9 cellular contexts compared by ENCODE assay signal in genomic region chr2:109322111-109322510, GRCh38.
DNase-seq lines count a peak whose midpoint lies in the region; ATAC-seq lines count a peak whose summit lies in the region.
"Had no signal": no experiment of that assay in that cellular context is flagged by ENCODE, and none has a peak within 500 bp of the region (broad histone marks: within the 10 kb centered on the region; RNA-seq: fewer than 3 reads in every experiment).

No MANE protein-coding gene starts in this region.

- H3K4me3 ChIP-seq in GM23248 (peak overlapping the region; percentile 13; the same call in 1 of the 2 replicates), skin epidermis (no peak overlapping the region)

- H3K4me1 Mint-ChIP-seq in naive thymus-derived CD8-positive, alpha-beta T cell = peaks cover 27 to 62% (median 40%) of the 10 kb centered on the region in 4 donors

- WGBS in GM23248 (ENCODE audit: low coverage in 1 of 2, low lambda C conversion rate in 2 of 2, missing lambda C conversion rate in 2 of 2), 2 experiments = 4 to 6% methylated on average over 6 of the region's 6 CpGs

- H3K4me1 ChIP-seq in GM23248 (ENCODE audit: insufficient read depth) = peaks cover 61% of the 10 kb centered on the region

- H4K20me1 ChIP-seq in GM23248 (ENCODE audit: insufficient read depth) = no peaks in the 10 kb centered on the region

- peaks cover 15% of the 10 kb centered on the region; the same call in 1 of the 2 replicates for H3K79me2 ChIP-seq in GM23248 (ENCODE audit: insufficient read depth)

- no peaks in the 10 kb centered on the region for H3K9me3 ChIP-seq in GM23248 (ENCODE audit: low read depth)

- ATAC-seq in left colon (peak; percentile 61), GM19328 (IDR thresholded peaks at IDR 0.05; ENCODE audit: unreplicated experiment) (no peak)
- no peak for ATAC-seq in naive thymus-derived CD8-positive, alpha-beta T cell

- H3K36me3 ChIP-seq in GM23248 (ENCODE audit: low read depth) = no peaks in the 10 kb centered on the region

- H3K36me3 Mint-ChIP-seq in naive thymus-derived CD8-positive, alpha-beta T cell = no peaks in the 10 kb centered on the region

- no peaks in the 10 kb centered on the region for H3K27me3 ChIP-seq in GM23248 (replicated peaks; ENCODE audit: insufficient read depth)

- H3K9ac ChIP-seq in GM23248 = peak overlapping the region; percentile 73

- POLR2A ChIA-PET in naive thymus-derived CD8-positive, alpha-beta T cell (lab: Charles Lee) = no interaction called here

- H3K9me2 ChIP-seq in GM23248 (ENCODE audit: insufficient read depth) = no peaks in the 10 kb centered on the region

- H3K27ac Mint-ChIP-seq in naive thymus-derived CD8-positive, alpha-beta T cell = peak overlapping the region in 2 of 10 donors; percentile 20 to 77
- H3K27ac Mint-ChIP-seq: T-helper 1 cell treated with Interleukin-12 subunit alpha and Interleukin-12 subunit beta and Interleukin-4 antibody, amounts not matched to agents 30 μg/mL and 1 μg/mL, for 36 hours had no signal

- no peaks in the 10 kb centered on the region for H3K9me3 Mint-ChIP-seq in naive thymus-derived CD8-positive, alpha-beta T cell
- H3K9me3 Mint-ChIP-seq: T-helper 1 cell treated with Interleukin-12 subunit alpha and Interleukin-12 subunit beta and Interleukin-4 antibody, amounts not matched to agents 30 μg/mL and 1 μg/mL, for 36 hours had no signal

- DNase-seq in GM23248 = peak; percentile 99
- DNase-seq in cerebellar cortex (ENCODE audit: low spot score) = peak; percentile 7
- peak; percentile 61 to 84 for DNase-seq in left colon
- no peak for DNase-seq in naive thymus-derived CD8-positive, alpha-beta T cell
- no peak for DNase-seq in GF-D8 (lab: John Stamatoyannopoulos, UW)
- DNase-seq in NCI-H446 treated with DMSO at 0.1 percent for 48 hours (lab: John Stamatoyannopoulos, UW) = no peak

- intact Hi-C loops in left colon (cut with DNase I, micrococcal nuclease) = no loop called here

- H3K27me3 Mint-ChIP-seq in naive thymus-derived CD8-positive, alpha-beta T cell = no peaks in the 10 kb centered on the region

- H3K4me2 ChIP-seq in GM23248 (ENCODE audit: unreplicated experiment) = peak overlapping the region; percentile 61

- H2AFZ ChIP-seq in GM23248 = no peak overlapping the region

- H3K4me3 Mint-ChIP-seq in naive thymus-derived CD8-positive, alpha-beta T cell = no peak overlapping the region
- H3K4me3 Mint-ChIP-seq: T-helper 1 cell treated with Interleukin-12 subunit alpha and Interleukin-12 subunit beta and Interleukin-4 antibody, amounts not matched to agents 30 μg/mL and 1 μg/mL, for 36 hours had no signal

- H3K27ac ChIP-seq in GM23248 (peak overlapping the region; percentile 61), skin epidermis (peak overlapping the region in 20 of 21 experiments; percentile 6 to 90 (median 53))

- in situ Hi-C loops in GM23248 (cut with MboI) = no loop called here

- H3F3A ChIP-seq in GM23248 (ENCODE audit: insufficient read depth) = peaks cover 37% of the 10 kb centered on the region

Comparison
In these comparisons a context has a peak if more than half of its experiments do, and no peak if none do; other contexts are left out.
1. DNase-seq: peak in GM23248 (single experiment), cerebellar cortex (single experiment) and left colon (2 of 2); none in naive thymus-derived CD8-positive, alpha-beta T cell (0 of 10), GF-D8 (single experiment) and NCI-H446 treated with DMSO at 0.1 percent for 48 hours (single experiment).